In genomic region chr5:177791649-177792048, GRCh38 we compare ENCODE assay signal across 4 cellular contexts. TPM values are rescaled to one million over a fixed set of nuclear protein-coding genes. Genes with fewer than 3 reads are reported as not detected.
"Had no signal": no experiment of that assay in that cellular context is flagged by ENCODE, and none has a peak within 500 bp of the region (broad histone marks: within the 10 kb centered on the region; RNA-seq: fewer than 3 reads in every experiment).

No MANE protein-coding gene starts in this region.

RNA-seq across cellular contexts. Expression of gene FAM153A, which starts 8.9 kb away (rescaled TPM):
- total RNA-seq: HepG2, HT-29, IMR-90, K562 had no signal
